27 cellular contexts compared by ENCODE assay signal in genomic region chr3:71371282-71371681, GRCh38.
DNase-seq lines count a peak whose midpoint lies in the region; ATAC-seq and TF ChIP-seq lines count a peak whose summit lies in the region.
"Had no signal": no experiment of that assay in that cellular context is flagged by ENCODE, and none has a peak within 500 bp of the region (broad histone marks: within the 10 kb centered on the region; RNA-seq: fewer than 3 reads in every experiment).

No MANE protein-coding gene starts in this region.

- peak overlapping the region; percentile 76 for H3K27ac Mint-ChIP-seq in stimulated activated memory B cell treated with anti-CD40 and anti-IgM and Interleukin-4, amounts not matched to agents 10 μg/mL and 1 μg/mL and 100 μg/mL, for 72 hours
- H3K27ac Mint-ChIP-seq: activated CD4-positive, alpha-beta T cell treated with anti-CD3 and anti-CD28 coated beads for 36 hours; activated naive CD4-positive, alpha-beta T cell treated with anti-CD3 and anti-CD28 coated beads, Interleukin-2, amount 10 ng/mL, durations not matched to agents 7 days and 5 days; activated T-cell treated with anti-CD3 and anti-CD28 coated beads, Interleukin-2, amount 50 U/mL, for 72 hours; natural killer cell treated with Interleukin-12 subunit alpha and Interleukin-12 subunit beta and Interleukin-15 and Interleukin-18, amount 100 ng/mL, for 72 hours; stimulated activated effector memory CD8-positive, alpha-beta T cell treated with anti-CD3 and anti-CD28 coated beads, Interleukin-12 subunit alpha, Interleukin-12 subunit beta, amount 100 ng/mL, for 72 hours had no signal

- H3K4me3 ChIP-seq in RWPE2 (ENCODE audit: severe bottlenecking), result no peak overlapping the region
- H3K4me3 ChIP-seq: pancreas, right atrium auricular region, spleen had no signal

- H3K4me3 Mint-ChIP-seq in stimulated activated memory B cell treated with anti-CD40 and anti-IgM and Interleukin-4, amounts not matched to agents 10 μg/mL and 1 μg/mL and 100 μg/mL, for 72 hours, result no peak overlapping the region
- H3K4me3 Mint-ChIP-seq: activated CD4-positive, alpha-beta T cell treated with anti-CD3 and anti-CD28 coated beads for 36 hours; activated naive CD4-positive, alpha-beta T cell treated with anti-CD3 and anti-CD28 coated beads, Interleukin-2, amount 10 ng/mL, durations not matched to agents 7 days and 5 days; activated T-cell treated with anti-CD3 and anti-CD28 coated beads, Interleukin-2, amount 50 U/mL, for 72 hours; CD8-positive, alpha-beta memory T cell; H9; natural killer cell treated with Interleukin-12 subunit alpha and Interleukin-12 subunit beta and Interleukin-15 and Interleukin-18, amount 100 ng/mL, for 72 hours; stimulated activated effector memory CD8-positive, alpha-beta T cell treated with anti-CD3 and anti-CD28 coated beads, Interleukin-12 subunit alpha, Interleukin-12 subunit beta, amount 100 ng/mL, for 72 hours had no signal

- no peaks in the 10 kb centered on the region for H3K9me3 Mint-ChIP-seq in stimulated activated memory B cell treated with anti-CD40 and anti-IgM and Interleukin-4, amounts not matched to agents 10 μg/mL and 1 μg/mL and 100 μg/mL, for 72 hours
- H3K9me3 Mint-ChIP-seq: activated naive CD4-positive, alpha-beta T cell treated with anti-CD3 and anti-CD28 coated beads, Interleukin-2, amount 10 ng/mL, durations not matched to agents 7 days and 5 days; activated T-cell treated with anti-CD3 and anti-CD28 coated beads, Interleukin-2, amount 50 U/mL, for 72 hours; CD8-positive, alpha-beta memory T cell; H9; natural killer cell treated with Interleukin-12 subunit alpha and Interleukin-12 subunit beta and Interleukin-15 and Interleukin-18, amount 100 ng/mL, for 72 hours; stimulated activated effector memory CD8-positive, alpha-beta T cell treated with anti-CD3 and anti-CD28 coated beads, Interleukin-12 subunit alpha, Interleukin-12 subunit beta, amount 100 ng/mL, for 72 hours had no signal

- no peak for TF ChIP-seq CTCF in RWPE2 (IDR thresholded peaks at IDR 0.05; ENCODE audit: poor library complexity, severe bottlenecking)
- TF ChIP-seq CTCF in foreskin keratinocyte (conservative IDR thresholded peaks at IDR 0.05), result no peak

- H3K9me3 ChIP-seq in RWPE2 (ENCODE audit: severe bottlenecking), result no peaks in the 10 kb centered on the region
- H3K9me3 ChIP-seq: pancreas, right atrium auricular region, spleen had no signal

- peaks cover 25% of the 10 kb centered on the region for H3K4me1 Mint-ChIP-seq in stimulated activated memory B cell treated with anti-CD40 and anti-IgM and Interleukin-4, amounts not matched to agents 10 μg/mL and 1 μg/mL and 100 μg/mL, for 72 hours

- no peak overlapping the region for H3K27ac ChIP-seq in RWPE2 (ENCODE audit: poor library complexity, severe bottlenecking)
- no peak overlapping the region for H3K27ac ChIP-seq in foreskin keratinocyte
- H3K27ac ChIP-seq: pancreas, right atrium auricular region, spleen had no signal

- no peaks in the 10 kb centered on the region for H3K27me3 ChIP-seq in RWPE2 (ENCODE audit: insufficient read depth, poor library complexity, severe bottlenecking)
- H3K27me3 ChIP-seq in foreskin keratinocyte, result no peaks in the 10 kb centered on the region
- H3K27me3 ChIP-seq: pancreas, right atrium auricular region, spleen had no signal

- no peaks in the 10 kb centered on the region for H3K27me3 Mint-ChIP-seq in stimulated activated memory B cell treated with anti-CD40 and anti-IgM and Interleukin-4, amounts not matched to agents 10 μg/mL and 1 μg/mL and 100 μg/mL, for 72 hours
- H3K27me3 Mint-ChIP-seq: activated CD4-positive, alpha-beta T cell treated with anti-CD3 and anti-CD28 coated beads for 36 hours; CD8-positive, alpha-beta memory T cell; natural killer cell treated with Interleukin-12 subunit alpha and Interleukin-12 subunit beta and Interleukin-15 and Interleukin-18, amount 100 ng/mL, for 72 hours had no signal

- ATAC-seq in RWPE2 (ENCODE audit: low read depth) (peak; percentile 40; the same call in 1 of the 3 replicates), foreskin keratinocyte (peak; percentile 88), HG02642 (IDR thresholded peaks at IDR 0.05; ENCODE audit: poor library complexity, unreplicated experiment) (no peak)
- ATAC-seq in stimulated activated memory B cell treated with anti-CD40 and anti-IgM and Interleukin-4, amounts not matched to agents 10 μg/mL and 1 μg/mL and 100 μg/mL, for 72 hours, result no peak
- ATAC-seq: activated CD4-positive, alpha-beta T cell treated with anti-CD3 and anti-CD28 coated beads for 36 hours; activated T-cell treated with anti-CD3 and anti-CD28 coated beads, Interleukin-2, amount 50 U/mL, for 72 hours; left lobe of liver; natural killer cell treated with Interleukin-12 subunit alpha and Interleukin-12 subunit beta and Interleukin-15 and Interleukin-18, amount 100 ng/mL, for 72 hours; pancreas; stimulated activated effector memory CD8-positive, alpha-beta T cell treated with anti-CD3 and anti-CD28 coated beads, Interleukin-12 subunit alpha, Interleukin-12 subunit beta, amount 100 ng/mL, for 72 hours had no signal

- H3K4me1 ChIP-seq in RWPE2 (ENCODE audit: insufficient read depth, poor library complexity, severe bottlenecking) (no peaks in the 10 kb centered on the region), foreskin keratinocyte (no peaks in the 10 kb centered on the region)
- H3K4me1 ChIP-seq: right atrium auricular region had no signal

- DNase-seq in ELR (ENCODE audit: low read depth), result peak; percentile 7
- no peak for DNase-seq in RWPE2 (ENCODE audit: low spot score)
- peak; percentile 67 to 83 for DNase-seq in foreskin keratinocyte
- no peak for DNase-seq in DMS53 (lab: John Stamatoyannopoulos, UW)
- no peak for DNase-seq in Kasumi-1 (lab: John Stamatoyannopoulos, UW)
- DNase-seq: activated CD4-positive, alpha-beta T cell treated with anti-CD3 and anti-CD28 coated beads for 36 hours; activated naive CD4-positive, alpha-beta T cell treated with anti-CD3 and anti-CD28 coated beads, Interleukin-2, amount 10 ng/mL, durations not matched to agents 7 days and 5 days; activated T-cell treated with anti-CD3 and anti-CD28 coated beads, Interleukin-2, amount 50 U/mL, for 72 hours; aorta; CD8-positive, alpha-beta memory T cell; cerebellar nuclear complex; effector CD4-positive, alpha-beta T cell; GF-D8; H9; midbrain; NCI-H1694; NCI-H2171 treated with DMSO at 0.1 percent for 48 hours; NCI-H524; pancreas; spleen; stimulated activated CD4-positive, alpha-beta T cell treated with anti-CD3 and anti-CD28 coated beads, Interleukin-2, amount 100 ng/mL, for 48 hours had no signal

- peaks cover 6% of the 10 kb centered on the region for H3K36me3 Mint-ChIP-seq in stimulated activated memory B cell treated with anti-CD40 and anti-IgM and Interleukin-4, amounts not matched to agents 10 μg/mL and 1 μg/mL and 100 μg/mL, for 72 hours
- H3K36me3 Mint-ChIP-seq: natural killer cell treated with Interleukin-12 subunit alpha and Interleukin-12 subunit beta and Interleukin-15 and Interleukin-18, amount 100 ng/mL, for 72 hours; stimulated activated effector memory CD8-positive, alpha-beta T cell treated with anti-CD3 and anti-CD28 coated beads, Interleukin-12 subunit alpha, Interleukin-12 subunit beta, amount 100 ng/mL, for 72 hours had no signal

- no peaks in the 10 kb centered on the region for H3K36me3 ChIP-seq in RWPE2 (ENCODE audit: low read depth)
- H3K36me3 ChIP-seq: pancreas, right atrium auricular region, spleen had no signal

Comparison
In these comparisons a context has a peak if more than half of its experiments do, and no peak if none do; other contexts are left out.
1. DNase-seq: peak in ELR (single experiment) and foreskin keratinocyte (2 of 2); none in RWPE2 (single experiment), DMS53 (single experiment) and Kasumi-1 (0 of 2).
2. ATAC-seq: peak in RWPE2 (single experiment) and foreskin keratinocyte (single experiment); none in stimulated activated memory B cell treated with anti-CD40 and anti-IgM and Interleukin-4, amounts not matched to agents 10 μg/mL and 1 μg/mL and 100 μg/mL, for 72 hours (single experiment) and HG02642 (single experiment).